ENCODE assay signal across 28 cellular contexts in the genomic region with DNA sequence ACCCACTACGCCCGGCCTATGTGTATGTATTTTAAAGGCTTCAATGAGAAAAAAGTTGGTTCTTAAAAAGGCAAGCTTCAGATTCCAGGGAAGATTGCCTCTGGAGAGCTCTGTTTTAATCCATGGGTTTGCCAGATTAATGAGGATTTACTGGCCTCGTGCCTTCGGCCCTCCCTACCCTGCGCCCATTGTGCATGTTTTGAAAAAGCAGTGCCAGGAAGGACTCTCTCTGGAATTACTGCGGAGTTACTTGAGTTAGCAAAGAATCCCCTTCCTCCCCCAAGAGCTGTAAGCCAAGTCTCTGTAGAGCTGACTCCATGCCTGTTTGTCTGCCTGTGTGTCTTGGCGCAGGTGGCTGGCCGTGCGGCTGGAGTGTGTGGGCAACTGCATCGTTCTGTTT.
"Had no signal": no experiment of that assay in that cellular context is flagged by ENCODE, and none has a peak within 500 bp of the region (broad histone marks: within the 10 kb centered on the region; RNA-seq: fewer than 3 reads in every experiment).

No MANE protein-coding gene starts in this region.

- DNase-seq: activated CD4-positive, alpha-beta T cell treated with anti-CD3 and anti-CD28 coated beads for 48 hours; activated CD4-positive, alpha-beta T cell treated with anti-CD3 and anti-CD28 coated beads, Interleukin-2, amount 50 U/mL, for 48 hours; activated CD8-positive, alpha-beta memory T cell treated with anti-CD3 and anti-CD28 coated beads for 24 hours; activated gamma-delta T cell; activated naive CD4-positive, alpha-beta T cell treated with anti-CD3 and anti-CD28 coated beads, Interleukin-2, amount 50 U/mL, for 16 hours; aorta; cortex of kidney; effector memory CD8-positive, alpha-beta T cell; foreskin keratinocyte; heart right ventricle; kidney glomerular epithelial cell; lower lobe of right lung; mesendoderm; nephron progenitor cell; nucleus accumbens; pancreas; spleen; stimulated activated naive CD8-positive, alpha-beta T cell treated with anti-CD3 and anti-CD28 coated beads, Interleukin-15, Interleukin-2, amounts not matched to agents 100 U/mL and 50 U/mL, for 24 hours; upper lobe of left lung had no signal

- H3K4me1 ChIP-seq: foreskin keratinocyte, pancreas, prostate gland, vagina had no signal

- H3K4me3 Mint-ChIP-seq: brain; effector memory CD8-positive, alpha-beta T cell; nephron progenitor cell had no signal

- H3K4me1 Mint-ChIP-seq: brain, nephron progenitor cell had no signal

- H3K27ac Mint-ChIP-seq: brain had no signal

- H3K27me3 Mint-ChIP-seq: brain; effector memory CD8-positive, alpha-beta T cell had no signal

- H3K4me3 ChIP-seq: cardiac muscle cell, heart right ventricle, lower lobe of right lung, pancreas, prostate gland, right atrium auricular region, spleen, upper lobe of left lung, vagina had no signal

- H3K36me3 ChIP-seq: cardiac muscle cell, prostate gland had no signal

- H3K27me3 ChIP-seq: cardiac muscle cell, foreskin keratinocyte, heart right ventricle, pancreas, right atrium auricular region, spleen, upper lobe of left lung, vagina had no signal

- ATAC-seq: activated CD4-positive, CD25-positive, alpha-beta regulatory T cell treated with anti-CD3 and anti-CD28 coated beads, Interleukin-2, amount 50 U/mL, for 24 hours; effector memory CD8-positive, alpha-beta T cell; esophagus mucosa; foreskin keratinocyte; heart right ventricle; left lobe of liver; lower lobe of right lung; pancreas; stimulated activated naive CD8-positive, alpha-beta T cell treated with anti-CD3 and anti-CD28 coated beads, Interleukin-15, Interleukin-2, amounts not matched to agents 100 U/mL and 50 U/mL, for 24 hours had no signal

- H3K27ac ChIP-seq: cardiac muscle cell, foreskin keratinocyte, heart right ventricle, lower lobe of right lung, pancreas, prostate gland, right atrium auricular region, spleen, upper lobe of left lung, vagina, VCaP had no signal

- H3K9me3 ChIP-seq: pancreas, prostate gland, vagina had no signal
